In the genomic region with DNA sequence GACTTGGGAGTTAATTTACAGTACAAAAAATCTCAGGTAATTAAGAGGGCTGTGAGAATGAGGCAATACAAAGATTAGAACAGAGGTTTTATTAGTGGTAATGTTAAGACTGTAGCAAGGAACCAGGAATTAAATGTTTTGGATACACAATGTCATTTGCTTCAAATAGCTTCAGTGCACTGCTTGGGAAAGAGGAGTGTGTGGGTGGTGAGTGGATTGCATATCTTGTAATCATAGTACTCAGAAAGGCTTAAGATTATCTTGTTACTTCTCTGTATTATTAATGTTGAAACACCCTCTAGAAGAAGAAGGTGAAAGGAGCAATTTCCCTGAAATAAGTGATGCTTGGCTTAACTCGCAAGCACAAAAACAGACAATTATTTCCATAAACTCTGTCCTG, we compare ENCODE assay signal across 1 cellular context.
TF ChIP-seq lines count a peak whose summit lies in the region.

No MANE protein-coding gene starts in this region.

TF ChIP-seq in IMR-90, 13 proteins besides CTCF, POLR2A, EP300 and RAD21:
- TF ChIP-seq RFX5 (IDR thresholded peaks at IDR 0.05; ENCODE audit: low read depth, low read length) (no peak), NFE2L2 (IDR thresholded peaks at IDR 0.05; ENCODE audit: low read depth, low read length) (no peak), MXI1 (IDR thresholded peaks at IDR 0.05; ENCODE audit: borderline replicate concordance, low read depth, low read length) (no peak), BHLHE40 (IDR thresholded peaks at IDR 0.05; ENCODE audit: low read depth, low read length) (no peak), CEBPB (IDR thresholded peaks at IDR 0.05; ENCODE audit: low read depth, low read length) (no peak), SMC3 (IDR thresholded peaks at IDR 0.05; ENCODE audit: low read depth, low read length) (no peak), CHD1 (IDR thresholded peaks at IDR 0.05; ENCODE audit: low read depth, low read length) (no peak), MAFK (IDR thresholded peaks at IDR 0.05; ENCODE audit: low read depth, low read length) (no peak)
- TF ChIP-seq, protein P1, sequence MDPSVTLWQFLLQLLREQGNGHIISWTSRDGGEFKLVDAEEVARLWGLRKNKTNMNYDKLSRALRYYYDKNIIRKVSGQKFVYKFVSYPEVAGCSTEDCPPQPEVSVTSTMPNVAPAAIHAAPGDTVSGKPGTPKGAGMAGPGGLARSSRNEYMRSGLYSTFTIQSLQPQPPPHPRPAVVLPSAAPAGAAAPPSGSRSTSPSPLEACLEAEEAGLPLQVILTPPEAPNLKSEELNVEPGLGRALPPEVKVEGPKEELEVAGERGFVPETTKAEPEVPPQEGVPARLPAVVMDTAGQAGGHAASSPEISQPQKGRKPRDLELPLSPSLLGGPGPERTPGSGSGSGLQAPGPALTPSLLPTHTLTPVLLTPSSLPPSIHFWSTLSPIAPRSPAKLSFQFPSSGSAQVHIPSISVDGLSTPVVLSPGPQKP (IDR thresholded peaks at IDR 0.05; ENCODE audit: borderline replicate concordance, low read depth, low read length), result no peak
